In genomic region chr1:17009706-17010105, GRCh38 we compare ENCODE assay signal across 13 cellular contexts. TPM values are rescaled to one million over a fixed set of nuclear protein-coding genes. Genes with fewer than 3 reads are reported as not detected.
DNase-seq lines count a peak whose midpoint lies in the region; ATAC-seq, FAIRE-seq and TF ChIP-seq lines count a peak whose summit lies in the region.
"Had no signal": no experiment of that assay in that cellular context is flagged by ENCODE, and none has a peak within 500 bp of the region (broad histone marks: within the 10 kb centered on the region; RNA-seq: fewer than 3 reads in every experiment).

No MANE protein-coding gene starts in this region.

- intact Hi-C loops in activated T-helper 1 cell treated with anti-CD3 and anti-CD28 coated beads, Interleukin-12 subunit alpha, Interleukin-12 subunit beta, Interleukin-2, Interleukin-4 antibody, amounts not matched to agents 30 ng/mL and 10 ng/mL and 1 ng/mL, durations not matched to agents 14 hours and 24 hours and 36 hours (cut with micrococcal nuclease) = loop anchor here (2.0 kb wide), 1 partner anchor 49 kb away; no protein-coding TSS in a partner anchor

- TF ChIP-seq CTCF in brain (conservative IDR thresholded peaks at IDR 0.05) = no peak

- no peak for FAIRE-seq in small intestine (lab: Jason Lieb, UNC)

- H3K27ac Mint-ChIP-seq in brain = no peak overlapping the region
- no peak overlapping the region for H3K27ac Mint-ChIP-seq in activated T-helper 1 cell treated with anti-CD3 and anti-CD28 coated beads, Interleukin-12 subunit alpha, Interleukin-12 subunit beta, Interleukin-2, Interleukin-4 antibody, amounts not matched to agents 30 ng/mL and 10 ng/mL and 1 ng/mL, durations not matched to agents 14 hours and 24 hours and 36 hours

- H3K9me3 Mint-ChIP-seq in brain = no peaks in the 10 kb centered on the region
- no peaks in the 10 kb centered on the region for H3K9me3 Mint-ChIP-seq in activated T-helper 1 cell treated with anti-CD3 and anti-CD28 coated beads, Interleukin-12 subunit alpha, Interleukin-12 subunit beta, Interleukin-2, Interleukin-4 antibody, amounts not matched to agents 30 ng/mL and 10 ng/mL and 1 ng/mL, durations not matched to agents 14 hours and 24 hours and 36 hours

- H3K27ac ChIP-seq in small intestine (ENCODE audit: low read depth in 1 of 2, low read length in 1 of 2) = no peak overlapping the region

- no peak overlapping the region for H3K4me3 ChIP-seq in small intestine (ENCODE audit: low read depth in 1 of 2, low read length in 2 of 2)
- H3K4me3 ChIP-seq: lung had no signal

- DNase-seq in NOMO-1 (lab: John Stamatoyannopoulos, UW; ENCODE audit: unreplicated experiment in 2 of 2) (peak; percentile 9 to 11), NOMO-1 treated with dmso at 0.1 percent for 144 hours (lab: John Stamatoyannopoulos, UW; ENCODE audit: unreplicated experiment) (no peak), M059J (ENCODE audit: low read depth) (peak; percentile 18), small intestine (peak; percentile 47), amniotic stem cell (lab: John Stamatoyannopoulos, UW) (no peak)
- DNase-seq in activated T-helper 1 cell treated with anti-CD3 and anti-CD28 coated beads, Interleukin-12 subunit alpha, Interleukin-12 subunit beta, Interleukin-2, Interleukin-4 antibody, amounts not matched to agents 30 ng/mL and 10 ng/mL and 1 ng/mL, durations not matched to agents 14 hours and 24 hours and 36 hours (ENCODE audit: low spot score) = no peak
- DNase-seq: ACHN, cerebellar nuclear complex, foreskin melanocyte, IMR-90 had no signal

- no peaks in the 10 kb centered on the region for H3K9me3 ChIP-seq in small intestine (ENCODE audit: control insufficient read depth, low read depth)

- peaks cover 35% of the 10 kb centered on the region for H3K4me1 Mint-ChIP-seq in brain
- H3K4me1 Mint-ChIP-seq in activated T-helper 1 cell treated with anti-CD3 and anti-CD28 coated beads, Interleukin-12 subunit alpha, Interleukin-12 subunit beta, Interleukin-2, Interleukin-4 antibody, amounts not matched to agents 30 ng/mL and 10 ng/mL and 1 ng/mL, durations not matched to agents 14 hours and 24 hours and 36 hours (ENCODE audit: low read depth) = peaks cover 23% of the 10 kb centered on the region

- peaks cover 9% of the 10 kb centered on the region for H3K27me3 Mint-ChIP-seq in brain
- peaks cover 4% of the 10 kb centered on the region for H3K27me3 Mint-ChIP-seq in activated T-helper 1 cell treated with anti-CD3 and anti-CD28 coated beads, Interleukin-12 subunit alpha, Interleukin-12 subunit beta, Interleukin-2, Interleukin-4 antibody, amounts not matched to agents 30 ng/mL and 10 ng/mL and 1 ng/mL, durations not matched to agents 14 hours and 24 hours and 36 hours (ENCODE audit: insufficient read depth)

- H3K27me3 ChIP-seq in small intestine (ENCODE audit: control insufficient read depth in 2 of 2, insufficient read depth in 2 of 2, low read length in 2 of 2) = no peaks in the 10 kb centered on the region

- H3K36me3 ChIP-seq in small intestine (ENCODE audit: control insufficient read depth in 2 of 2, insufficient read depth in 2 of 2, low read length in 2 of 2) = peaks cover 0 to 3% of the 10 kb centered on the region in 2 donors

- H3K4me1 ChIP-seq in small intestine (ENCODE audit: control insufficient read depth in 2 of 2, insufficient read depth in 1 of 2, low read depth in 1 of 2, low read length in 1 of 2) = no peaks in the 10 kb centered on the region

- H3K4me3 Mint-ChIP-seq in brain = peak overlapping the region in 3 of 5 experiments; percentile 51 to 87 (median 55)
- H3K4me3 Mint-ChIP-seq in activated T-helper 1 cell treated with anti-CD3 and anti-CD28 coated beads, Interleukin-12 subunit alpha, Interleukin-12 subunit beta, Interleukin-2, Interleukin-4 antibody, amounts not matched to agents 30 ng/mL and 10 ng/mL and 1 ng/mL, durations not matched to agents 14 hours and 24 hours and 36 hours = no peak overlapping the region

- H3K36me3 Mint-ChIP-seq in brain = no peaks in the 10 kb centered on the region
- no peaks in the 10 kb centered on the region for H3K36me3 Mint-ChIP-seq in activated T-helper 1 cell treated with anti-CD3 and anti-CD28 coated beads, Interleukin-12 subunit alpha, Interleukin-12 subunit beta, Interleukin-2, Interleukin-4 antibody, amounts not matched to agents 30 ng/mL and 10 ng/mL and 1 ng/mL, durations not matched to agents 14 hours and 24 hours and 36 hours (ENCODE audit: low read depth)

- ATAC-seq in GM18511 (IDR thresholded peaks at IDR 0.05; ENCODE audit: unreplicated experiment) = no peak

- WGBS in small intestine, 3 donors = 43 to 55% (median 45%) methylated on average over 3 to 4 of the region's 4 CpGs

RNA-seq across cellular contexts. Expression of gene ATP13A2, which starts 2.0 kb away (rescaled TPM):
- total RNA-seq in M059J (2014; rRNA removed; shearing (Covaris generic)) = 18.3 and 36.3 TPM in 2 replicates
- polyA plus RNA-seq in brain (ENCODE audit: insufficient read depth, low read depth, low replicate concordance) (132 TPM), small intestine (10 to 100 TPM; 14.6 to 33.7 (median 16.1) TPM)
- total RNA-seq in activated T-helper 1 cell treated with anti-CD3 and anti-CD28 coated beads, Interleukin-12 subunit alpha, Interleukin-12 subunit beta, Interleukin-2, Interleukin-4 antibody, amounts not matched to agents 30 ng/mL and 10 ng/mL and 1 ng/mL, durations not matched to agents 14 hours and 24 hours and 36 hours = 48.3 and 56.4 TPM in 2 replicates

RNA-seq across cellular contexts. Expression of gene MFAP2, which starts 29.3 kb away (rescaled TPM):
- total RNA-seq in M059J (2014; rRNA removed; shearing (Covaris generic)) = 0.12 TPM in 1 of 2 replicates, not detected in the other
- 162 TPM for polyA plus RNA-seq in brain (ENCODE audit: insufficient read depth, low read depth, low replicate concordance)
- 1 to 10 TPM in 2 of 3 donors, not detected in 1; 2.4 to 8.7 TPM for polyA plus RNA-seq in small intestine
- total RNA-seq in activated T-helper 1 cell treated with anti-CD3 and anti-CD28 coated beads, Interleukin-12 subunit alpha, Interleukin-12 subunit beta, Interleukin-2, Interleukin-4 antibody, amounts not matched to agents 30 ng/mL and 10 ng/mL and 1 ng/mL, durations not matched to agents 14 hours and 24 hours and 36 hours = not detected in 2 replicates

RNA-seq across cellular contexts. Expression of gene SDHB, which starts 44.1 kb away (rescaled TPM):
- total RNA-seq in M059J (2014; rRNA removed; shearing (Covaris generic)) = 298 and 307 TPM in 2 replicates
- 131 TPM for polyA plus RNA-seq in brain (ENCODE audit: insufficient read depth, low read depth, low replicate concordance)
- polyA plus RNA-seq in small intestine = 100 to 1,000 TPM; 184 to 380 (median 263) TPM
- total RNA-seq in activated T-helper 1 cell treated with anti-CD3 and anti-CD28 coated beads, Interleukin-12 subunit alpha, Interleukin-12 subunit beta, Interleukin-2, Interleukin-4 antibody, amounts not matched to agents 30 ng/mL and 10 ng/mL and 1 ng/mL, durations not matched to agents 14 hours and 24 hours and 36 hours = 131 and 137 TPM in 2 replicates

Comparison
In these comparisons a context has a peak if more than half of its experiments do, and no peak if none do; other contexts are left out.
1. DNase-seq: peak in NOMO-1 (2 of 2), M059J (single experiment) and small intestine (single experiment); none in NOMO-1 treated with dmso at 0.1 percent for 144 hours (single experiment), activated T-helper 1 cell treated with anti-CD3 and anti-CD28 coated beads, Interleukin-12 subunit alpha, Interleukin-12 subunit beta, Interleukin-2, Interleukin-4 antibody, amounts not matched to agents 30 ng/mL and 10 ng/mL and 1 ng/mL, durations not matched to agents 14 hours and 24 hours and 36 hours (single experiment) and amniotic stem cell (single experiment).